ENCODE assay signal across 26 cellular contexts in genomic region chr5:166712447-166712846, GRCh38.
"Had no signal": no experiment of that assay in that cellular context is flagged by ENCODE, and none has a peak within 500 bp of the region (broad histone marks: within the 10 kb centered on the region; RNA-seq: fewer than 3 reads in every experiment).

No MANE protein-coding gene starts in this region.

- H3K4me2 ChIP-seq: neural progenitor cell had no signal

- H3K27ac Mint-ChIP-seq: memory B cell; natural killer cell treated with Interleukin-12 subunit alpha and Interleukin-12 subunit beta and Interleukin-15 and Interleukin-18, amount 100 ng/mL, for 72 hours; neural progenitor cell; stimulated activated memory B cell treated with anti-CD40 and anti-IgM and Interleukin-4, amounts not matched to agents 10 μg/mL and 1 μg/mL and 100 μg/mL, for 72 hours; stimulated activated naive CD8-positive, alpha-beta T cell treated with anti-CD3 and anti-CD28 coated beads, Interleukin-15, Interleukin-2, amounts not matched to agents 100 ng/mL and 50 ng/mL, for 24 hours had no signal

- H3K9me3 ChIP-seq: lower lobe of right lung, pancreas, prostate gland, tibial artery, upper lobe of right lung, vagina had no signal

- H3K9me3 Mint-ChIP-seq: stimulated activated memory B cell treated with anti-CD40 and anti-IgM and Interleukin-4, amounts not matched to agents 10 μg/mL and 1 μg/mL and 100 μg/mL, for 72 hours had no signal

- H3K27ac ChIP-seq: dorsolateral prefrontal cortex, lower lobe of right lung, neural progenitor cell, pancreas, prostate gland, spleen, tibial artery, upper lobe of right lung, vagina had no signal

- DNase-seq: cortex of kidney; dorsolateral prefrontal cortex; effector CD8-positive, alpha-beta T cell; foreskin melanocyte; hippocampal formation; kidney glomerular epithelial cell; lower lobe of right lung; midbrain; occipital lobe; pancreas; retina; spleen; stimulated activated CD4-positive, alpha-beta T cell treated with anti-CD3 and anti-CD28 coated beads, Interleukin-15, amount 100 ng/mL, for 24 hours; stimulated activated CD4-positive, alpha-beta T cell treated with anti-CD3 and anti-CD28 coated beads, Interleukin-1b, Interleukin-23, amount 100 ng/mL, for 48 hours; stimulated activated CD4-positive, alpha-beta T cell treated with anti-CD3 and anti-CD28 coated beads, Interleukin-4, amount 100 ng/mL, for 24 hours; tibial artery; upper lobe of right lung had no signal

- H2AFZ ChIP-seq: neural progenitor cell had no signal

- ATAC-seq: left lobe of liver; lower lobe of right lung; natural killer cell treated with Interleukin-12 subunit alpha and Interleukin-12 subunit beta and Interleukin-15 and Interleukin-18, amount 100 ng/mL, for 72 hours; pancreas; sciatic nerve; stimulated activated memory B cell treated with anti-CD40 and anti-IgM and Interleukin-4, amounts not matched to agents 10 μg/mL and 1 μg/mL and 100 μg/mL, for 72 hours; upper lobe of right lung had no signal

- H3K27me3 ChIP-seq: dorsolateral prefrontal cortex, neural progenitor cell, pancreas, spleen, tibial artery, upper lobe of right lung, vagina had no signal

- H3K27me3 Mint-ChIP-seq: memory B cell; natural killer cell treated with Interleukin-12 subunit alpha and Interleukin-12 subunit beta and Interleukin-15 and Interleukin-18, amount 100 ng/mL, for 72 hours; stimulated activated memory B cell treated with anti-CD40 and anti-IgM and Interleukin-4, amounts not matched to agents 10 μg/mL and 1 μg/mL and 100 μg/mL, for 72 hours; stimulated activated naive CD8-positive, alpha-beta T cell treated with anti-CD3 and anti-CD28 coated beads, Interleukin-15, Interleukin-2, amounts not matched to agents 100 ng/mL and 50 ng/mL, for 24 hours had no signal

- H3K4me3 Mint-ChIP-seq: memory B cell; natural killer cell treated with Interleukin-12 subunit alpha and Interleukin-12 subunit beta and Interleukin-15 and Interleukin-18, amount 100 ng/mL, for 72 hours; neural progenitor cell; stimulated activated memory B cell treated with anti-CD40 and anti-IgM and Interleukin-4, amounts not matched to agents 10 μg/mL and 1 μg/mL and 100 μg/mL, for 72 hours; stimulated activated naive CD8-positive, alpha-beta T cell treated with anti-CD3 and anti-CD28 coated beads, Interleukin-15, Interleukin-2, amounts not matched to agents 100 ng/mL and 50 ng/mL, for 24 hours had no signal

- H3K4me3 ChIP-seq: dorsolateral prefrontal cortex, lower lobe of right lung, neural progenitor cell, pancreas, prostate gland, spleen, tibial artery, upper lobe of right lung, vagina had no signal

- H3K36me3 ChIP-seq: lower lobe of right lung, neural progenitor cell, pancreas, prostate gland, spleen, tibial artery, upper lobe of right lung, vagina had no signal

- H3K4me1 ChIP-seq: lower lobe of right lung, pancreas, prostate gland, spleen, tibial artery, upper lobe of right lung, vagina had no signal

- H3K9ac ChIP-seq: neural progenitor cell had no signal

- H3K4me1 Mint-ChIP-seq: memory B cell; stimulated activated memory B cell treated with anti-CD40 and anti-IgM and Interleukin-4, amounts not matched to agents 10 μg/mL and 1 μg/mL and 100 μg/mL, for 72 hours had no signal

- H3K36me3 Mint-ChIP-seq: memory B cell; natural killer cell treated with Interleukin-12 subunit alpha and Interleukin-12 subunit beta and Interleukin-15 and Interleukin-18, amount 100 ng/mL, for 72 hours; neural progenitor cell; stimulated activated memory B cell treated with anti-CD40 and anti-IgM and Interleukin-4, amounts not matched to agents 10 μg/mL and 1 μg/mL and 100 μg/mL, for 72 hours had no signal
